Comparison of ENCODE assay signal across 36 cellular contexts in the genomic region with DNA sequence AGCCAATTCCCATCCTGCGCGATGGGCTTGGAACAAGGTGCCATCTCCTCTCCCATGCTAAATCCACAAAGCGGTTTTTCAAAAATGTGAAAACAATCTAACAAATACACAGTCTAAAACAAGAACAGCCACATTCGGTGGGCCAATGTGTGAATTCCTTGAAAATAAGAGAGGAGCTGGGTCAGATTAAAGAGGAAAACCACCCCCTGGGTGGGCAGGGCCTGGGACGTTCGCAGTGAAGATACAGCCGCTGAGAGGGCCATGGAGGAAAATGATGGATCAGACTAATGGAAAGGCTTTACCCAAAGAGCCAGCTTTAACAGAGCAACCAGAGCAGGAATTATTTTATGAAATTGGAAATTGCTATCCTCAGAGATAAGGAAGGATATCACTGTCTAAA. TPM values are rescaled to one million over a fixed set of nuclear protein-coding genes. Genes with fewer than 3 reads are reported as not detected.
DNase-seq lines count a peak whose midpoint lies in the region; ATAC-seq and TF ChIP-seq lines count a peak whose summit lies in the region.
"Had no signal": no experiment of that assay in that cellular context is flagged by ENCODE, and none has a peak within 500 bp of the region (broad histone marks: within the 10 kb centered on the region; RNA-seq: fewer than 3 reads in every experiment).

No MANE protein-coding gene starts in this region.

- TF ChIP-seq EP300 in esophagus muscularis mucosa (IDR thresholded peaks at IDR 0.05): no peak

- 86% methylated on average over 7 of the region's 7 CpGs for WGBS in esophagus muscularis mucosa

- H3K4me1 ChIP-seq in esophagus muscularis mucosa: no peaks in the 10 kb centered on the region
- H3K4me1 ChIP-seq: A549, BE2C, BLaER1, Caco-2 had no signal

- DNase-seq in ecto neural progenitor cell (ENCODE audit: low spot score) (peak; percentile 20), esophagus muscularis mucosa (ENCODE audit: extremely low spot score) (peak; percentile 80), osteocyte (ENCODE audit: extremely low spot score, unreplicated experiment) (peak; percentile 62), GM20000 (ENCODE audit: low spot score) (no peak)
- DNase-seq in activated T-cell treated with anti-CD3 and anti-CD28 coated beads, Interleukin-2, amount 50 U/mL, for 72 hours: no peak
- DNase-seq: 8988T; ACHN; AML-193; BE2C; C1 segment of cervical spinal cord; Caco-2; Calu3; CD4-positive, alpha-beta memory T cell; CD4-positive, alpha-beta T cell; CD4-positive, CD25-positive, alpha-beta regulatory T cell; CD8-positive, alpha-beta memory T cell; CD8-positive, alpha-beta T cell; COR-L47; DMS 273 treated with DMSO at 0.1 percent for 48 hours; DMS153; DMS53; DMS79; DMS79 treated with DMSO at 0.1 percent for 48 hours; DND-41; EL had no signal

- H3K27me3 Mint-ChIP-seq in osteocyte (ENCODE audit: unreplicated experiment): peaks cover 8% of the 10 kb centered on the region
- H3K27me3 Mint-ChIP-seq in activated T-cell treated with anti-CD3 and anti-CD28 coated beads, Interleukin-2, amount 50 U/mL, for 72 hours (ENCODE audit: low read depth): no peaks in the 10 kb centered on the region
- H3K27me3 Mint-ChIP-seq: CD4-positive, CD25-positive, alpha-beta regulatory T cell had no signal

- no peak overlapping the region for H3K27ac Mint-ChIP-seq in osteocyte (ENCODE audit: unreplicated experiment)
- no peak overlapping the region for H3K27ac Mint-ChIP-seq in activated T-cell treated with anti-CD3 and anti-CD28 coated beads, Interleukin-2, amount 50 U/mL, for 72 hours
- H3K27ac Mint-ChIP-seq: B cell; CD14-positive monocyte; CD4-positive, alpha-beta memory T cell; CD4-positive, alpha-beta T cell; CD4-positive, CD25-positive, alpha-beta regulatory T cell; CD8-positive, alpha-beta memory T cell; CD8-positive, alpha-beta T cell had no signal

- H3K27ac ChIP-seq in esophagus muscularis mucosa (replicated peaks in 1 of 4): no peak overlapping the region
- H3K27ac ChIP-seq: 22Rv1; A549; BLaER1; BLaER1 treated with 17β-estradiol and CSF1 and Interleukin-3, amounts not matched to agents 10 nM and 100 nM; C4-2B had no signal

- no peaks in the 10 kb centered on the region for H3K9me3 Mint-ChIP-seq in osteocyte (ENCODE audit: unreplicated experiment)
- no peaks in the 10 kb centered on the region for H3K9me3 Mint-ChIP-seq in activated T-cell treated with anti-CD3 and anti-CD28 coated beads, Interleukin-2, amount 50 U/mL, for 72 hours
- H3K9me3 Mint-ChIP-seq: CD4-positive, alpha-beta T cell; CD8-positive, alpha-beta T cell had no signal

- peaks cover 0 to 33% (median 0%) of the 10 kb centered on the region in 4 donors for H3K27me3 ChIP-seq in esophagus muscularis mucosa
- H3K27me3 ChIP-seq: BE2C; BLaER1; BLaER1 treated with 17β-estradiol and CSF1 and Interleukin-3, amounts not matched to agents 10 nM and 100 nM had no signal

- no peak for TF ChIP-seq CTCF in esophagus muscularis mucosa (IDR thresholded peaks at IDR 0.05)
- TF ChIP-seq CTCF in osteocyte (IDR thresholded peaks at IDR 0.05): no peak
- TF ChIP-seq CTCF in GM20000 (IDR thresholded peaks at IDR 0.05; ENCODE audit: extremely low read depth, missing control alignments): no peak

- H3K4me3 Mint-ChIP-seq in osteocyte (ENCODE audit: unreplicated experiment): no peak overlapping the region
- H3K4me3 Mint-ChIP-seq in activated T-cell treated with anti-CD3 and anti-CD28 coated beads, Interleukin-2, amount 50 U/mL, for 72 hours: no peak overlapping the region
- H3K4me3 Mint-ChIP-seq: B cell; CD14-positive monocyte; CD4-positive, alpha-beta memory T cell; CD4-positive, alpha-beta T cell; CD4-positive, CD25-positive, alpha-beta regulatory T cell; CD8-positive, alpha-beta memory T cell; CD8-positive, alpha-beta T cell had no signal

- no peak overlapping the region for H3K4me3 ChIP-seq in esophagus muscularis mucosa
- H3K4me3 ChIP-seq: A549; BLaER1; BLaER1 treated with 17β-estradiol and CSF1 and Interleukin-3, amounts not matched to agents 10 nM and 100 nM had no signal

- no peaks in the 10 kb centered on the region for H3K36me3 ChIP-seq in esophagus muscularis mucosa
- H3K36me3 ChIP-seq: BE2C; BLaER1; BLaER1 treated with 17β-estradiol and CSF1 and Interleukin-3, amounts not matched to agents 10 nM and 100 nM had no signal

- no peaks in the 10 kb centered on the region for H3K36me3 Mint-ChIP-seq in osteocyte (ENCODE audit: unreplicated experiment)
- no peaks in the 10 kb centered on the region for H3K36me3 Mint-ChIP-seq in activated T-cell treated with anti-CD3 and anti-CD28 coated beads, Interleukin-2, amount 50 U/mL, for 72 hours (ENCODE audit: insufficient read depth in 2 of 2)
- H3K36me3 Mint-ChIP-seq: CD14-positive monocyte; CD4-positive, alpha-beta memory T cell; CD4-positive, CD25-positive, alpha-beta regulatory T cell; CD8-positive, alpha-beta memory T cell; CD8-positive, alpha-beta T cell had no signal

- H3K9me3 ChIP-seq in esophagus muscularis mucosa: no peaks in the 10 kb centered on the region
- H3K9me3 ChIP-seq: A549; BE2C; BLaER1; BLaER1 treated with 17β-estradiol and CSF1 and Interleukin-3, amounts not matched to agents 10 nM and 100 nM; Caco-2 had no signal

- intact Hi-C loops in esophagus muscularis mucosa (cut with DNase I): no loop called here

- no peak for ATAC-seq in GM21423 (IDR thresholded peaks at IDR 0.05; ENCODE audit: unreplicated experiment)
- no peak for ATAC-seq in activated T-cell treated with anti-CD3 and anti-CD28 coated beads, Interleukin-2, amount 50 U/mL, for 72 hours (replicated peaks in 1 of 2)
- ATAC-seq: A549; CD8-positive, alpha-beta T cell had no signal

- TF ChIP-seq POLR2A in esophagus muscularis mucosa (IDR thresholded peaks at IDR 0.05; ENCODE audit: low read depth): no peak

- no peaks in the 10 kb centered on the region for H3K4me1 Mint-ChIP-seq in osteocyte (ENCODE audit: unreplicated experiment)
- no peaks in the 10 kb centered on the region for H3K4me1 Mint-ChIP-seq in activated T-cell treated with anti-CD3 and anti-CD28 coated beads, Interleukin-2, amount 50 U/mL, for 72 hours (ENCODE audit: low read depth)
- H3K4me1 Mint-ChIP-seq: B cell; CD14-positive monocyte; CD4-positive, alpha-beta memory T cell; CD4-positive, CD25-positive, alpha-beta regulatory T cell; CD8-positive, alpha-beta memory T cell had no signal

RNA-seq across cellular contexts. Expression of a gene that starts 27.4 kb away (rescaled TPM):
- not detected for total RNA-seq in esophagus muscularis mucosa
- total RNA-seq in osteocyte: not detected in 2 replicates
- total RNA-seq in activated T-cell treated with anti-CD3 and anti-CD28 coated beads, Interleukin-2, amount 50 U/mL, for 72 hours: not detected
- total RNA-seq: A172; A673; B cell; Caco-2; Calu3; CD4-positive, alpha-beta memory T cell; CD4-positive, alpha-beta T cell; CD4-positive, CD25-positive, alpha-beta regulatory T cell; CD8-positive, alpha-beta memory T cell; CD8-positive, alpha-beta T cell; Daoy had no signal

Comparison
In these comparisons a context has a peak if more than half of its experiments do, and no peak if none do; other contexts are left out.
1. DNase-seq: peak in ecto neural progenitor cell (single experiment), esophagus muscularis mucosa (single experiment) and osteocyte (single experiment); none in GM20000 (single experiment) and activated T-cell treated with anti-CD3 and anti-CD28 coated beads, Interleukin-2, amount 50 U/mL, for 72 hours (0 of 2).